Comparison of ENCODE assay signal across 13 cellular contexts in genomic region chr6:100300221-100300736, GRCh38.
DNase-seq lines count a peak whose midpoint lies in the region; TF ChIP-seq lines count a peak whose summit lies in the region.
"Had no signal": no experiment of that assay in that cellular context is flagged by ENCODE, and none has a peak within 500 bp of the region (broad histone marks: within the 10 kb centered on the region; RNA-seq: fewer than 3 reads in every experiment).

No MANE protein-coding gene starts in this region.

- H3K4me2 ChIP-seq in PC-9 (peak overlapping the region; percentile 72), osteoblast (ENCODE audit: insufficient read depth, low read length) (peak overlapping the region; percentile 75)

- no peaks in the 10 kb centered on the region for H3K9me2 ChIP-seq in PC-9 (ENCODE audit: insufficient read depth)

- peak overlapping the region; percentile 96 for H3K27ac ChIP-seq in PC-9
- H3K27ac ChIP-seq in osteoblast (ENCODE audit: low read depth, low read length): peak overlapping the region; percentile 82
- no peak overlapping the region for H3K27ac ChIP-seq in thyroid gland
- H3K27ac ChIP-seq: right atrium auricular region had no signal

- no TSS peak for BruUV-seq in PC-9 (replicated peaks; lab: Mats Ljungman, UMichigan)

- H3F3A ChIP-seq in PC-9 (ENCODE audit: insufficient read depth, low read depth): peaks cover 45% of the 10 kb centered on the region

- peaks cover 6% of the 10 kb centered on the region; the same call in 1 of the 2 replicates for H3K36me3 ChIP-seq in PC-9 (ENCODE audit: low read depth)
- H3K36me3 ChIP-seq in osteoblast (ENCODE audit: insufficient read depth, low read length): no peaks in the 10 kb centered on the region
- H3K36me3 ChIP-seq in thyroid gland: no peaks in the 10 kb centered on the region
- H3K36me3 ChIP-seq: right atrium auricular region had no signal

- CTCF ChIA-PET in PC-9 (lab: Charles Lee): no interaction called here

- H3K4me1 ChIP-seq in PC-9 (replicated peaks; ENCODE audit: insufficient read depth): peaks cover 69% of the 10 kb centered on the region
- H3K4me1 ChIP-seq in osteoblast (ENCODE audit: insufficient read depth, low read length): peaks cover 28% of the 10 kb centered on the region
- H3K4me1 ChIP-seq in thyroid gland: no peaks in the 10 kb centered on the region
- H3K4me1 ChIP-seq: right atrium auricular region had no signal

- H3K9me3 ChIP-seq in PC-9 (ENCODE audit: insufficient read depth, low read depth): peaks cover 24% of the 10 kb centered on the region
- H3K9me3 ChIP-seq in osteoblast (ENCODE audit: low read depth, low read length): no peaks in the 10 kb centered on the region
- no peaks in the 10 kb centered on the region for H3K9me3 ChIP-seq in thyroid gland
- H3K9me3 ChIP-seq: right atrium auricular region had no signal

- POLR2A ChIA-PET in PC-9 (lab: Charles Lee; ENCODE audit: unreplicated experiment): interaction anchor here (0.5 to 0.7 kb wide), 2 partner anchors 67 to 1452 kb away, joined by 3 to 7 read pairs; no protein-coding TSS in a partner anchor

- H3K4me3 ChIP-seq in PC-9 (peak overlapping the region; percentile 36), epithelial cell of esophagus (ENCODE audit: low read length) (no peak overlapping the region), osteoblast (ENCODE audit: insufficient read depth, low read length) (peak overlapping the region; percentile 6), thyroid gland (replicated peaks in 1 of 3) (no peak overlapping the region)
- H3K4me3 ChIP-seq: right atrium auricular region had no signal

- 51 to 95% methylated on average over 3 of the region's 3 CpGs for WGBS in thyroid gland, 2 donors

- H3K27me3 ChIP-seq in PC-9 (ENCODE audit: insufficient read depth, low read depth) (no peaks in the 10 kb centered on the region), osteoblast (ENCODE audit: insufficient read depth, low read length) (no peaks in the 10 kb centered on the region), thyroid gland (peaks cover 2% of the 10 kb centered on the region)
- H3K27me3 ChIP-seq: right atrium auricular region had no signal

- H3K79me2 ChIP-seq in PC-9 (ENCODE audit: low read depth) (no peaks in the 10 kb centered on the region), osteoblast (ENCODE audit: insufficient read depth, low read length) (no peaks in the 10 kb centered on the region)

- DNase-seq in Daoy (ENCODE audit: low read depth) (peak; percentile 89), PC-9 (peak; percentile 67 to 97), epithelial cell of esophagus (ENCODE audit: low read depth) (peak; percentile 96), osteoblast (ENCODE audit: insufficient read length, low spot score, missing footprints) (peak; percentile 72), thyroid gland (no peak), NCI-H1048 (lab: John Stamatoyannopoulos, UW) (no peak), SK-N-DZ (ENCODE audit: low spot score) (no peak)
- DNase-seq in activated CD8-positive, alpha-beta memory T cell treated with anti-CD3 and anti-CD28 coated beads, Interleukin-2, amount 50 U/mL, for 48 hours: no peak
- DNase-seq: DMS 273 treated with DMSO at 0.1 percent for 48 hours, H7, left colon, NCI-H1436 had no signal

- no peaks in the 10 kb centered on the region for H4K20me1 ChIP-seq in PC-9 (ENCODE audit: insufficient read depth)
- H4K20me1 ChIP-seq in osteoblast (ENCODE audit: insufficient read depth, low read length): no peaks in the 10 kb centered on the region

- peak overlapping the region; percentile 72 for H2AFZ ChIP-seq in PC-9
- peak overlapping the region; percentile 21 for H2AFZ ChIP-seq in osteoblast (ENCODE audit: low read length)

- no peak for TF ChIP-seq CTCF in PC-9 (conservative IDR thresholded peaks at IDR 0.05)
- no peak for TF ChIP-seq CTCF in epithelial cell of esophagus (IDR thresholded peaks at IDR 0.05; ENCODE audit: insufficient read depth, low read depth, low read length, missing control alignments)
- TF ChIP-seq CTCF in osteoblast (IDR thresholded peaks at IDR 0.05; ENCODE audit: extremely low read depth, low read depth, low read length): no peak
- no peak for TF ChIP-seq CTCF in thyroid gland (IDR thresholded peaks at IDR 0.05)

- no peak for TF ChIP-seq POLR2A in thyroid gland (IDR thresholded peaks at IDR 0.05)

- intact Hi-C loops in PC-9 (cut with micrococcal nuclease; ENCODE audit: unreplicated experiment): loop anchor here (1.0 to 10.0 kb wide), 4 partner anchors 43 to 205 kb away; no protein-coding TSS in a partner anchor
- intact Hi-C loops in thyroid gland (cut with DNase I): no loop called here

Comparison
In these comparisons a context has a peak if more than half of its experiments do, and no peak if none do; other contexts are left out.
1. DNase-seq: peak in Daoy (single experiment), PC-9 (2 of 2), epithelial cell of esophagus (single experiment) and osteoblast (single experiment); none in thyroid gland (0 of 2), NCI-H1048 (single experiment), SK-N-DZ (single experiment) and activated CD8-positive, alpha-beta memory T cell treated with anti-CD3 and anti-CD28 coated beads, Interleukin-2, amount 50 U/mL, for 48 hours (single experiment).
2. H3K27ac ChIP-seq: peak in PC-9 (single experiment) and osteoblast (single experiment); none in thyroid gland (0 of 3).
3. H3K4me3 ChIP-seq: peak in PC-9 (single experiment) and osteoblast (single experiment); none in epithelial cell of esophagus (single experiment) and thyroid gland (0 of 3).